ENCODE assay signal across 8 cellular contexts in the genomic region with DNA sequence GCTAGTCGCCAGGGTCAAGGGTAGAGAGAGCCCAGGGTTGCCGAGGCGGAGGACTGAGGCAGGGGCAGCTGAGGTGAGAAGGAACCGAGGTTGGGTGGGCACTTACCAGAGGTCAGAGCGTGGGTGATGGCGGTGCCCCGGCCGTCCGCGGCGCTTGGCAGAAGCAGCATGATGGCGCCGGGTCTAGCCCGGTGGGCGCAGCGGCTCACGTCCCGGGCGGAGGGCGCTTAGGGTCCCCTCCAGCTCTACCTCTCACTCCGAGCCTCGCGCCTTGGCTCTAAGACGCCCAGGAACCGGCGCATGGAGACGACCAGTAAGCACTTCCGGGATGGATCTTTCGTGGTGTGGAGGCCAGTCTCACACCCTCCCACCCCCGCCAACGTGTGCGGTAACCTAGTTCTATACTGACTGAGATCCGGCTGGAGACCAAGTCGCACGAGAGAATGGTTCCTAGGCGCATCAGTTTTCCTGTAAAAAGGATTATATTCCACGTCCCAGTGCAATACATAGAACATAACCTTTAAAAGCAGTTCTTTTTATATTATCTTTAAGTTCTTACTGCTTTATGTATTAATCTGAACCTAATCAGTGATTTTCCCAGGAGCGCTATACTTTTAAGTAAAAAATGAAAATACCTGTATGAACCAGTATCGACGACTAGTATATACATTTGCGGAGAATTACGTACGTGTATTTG. TPM values are rescaled to one million over a fixed set of nuclear protein-coding genes. Genes with fewer than 3 reads are reported as not detected.
A peak's percentile ranks its signal among the peaks of the same experiment; 100 is the strongest.
DNase-seq lines count a peak whose midpoint lies in the region; ATAC-seq and TF ChIP-seq lines count a peak whose summit lies in the region.

A gene with protein sequence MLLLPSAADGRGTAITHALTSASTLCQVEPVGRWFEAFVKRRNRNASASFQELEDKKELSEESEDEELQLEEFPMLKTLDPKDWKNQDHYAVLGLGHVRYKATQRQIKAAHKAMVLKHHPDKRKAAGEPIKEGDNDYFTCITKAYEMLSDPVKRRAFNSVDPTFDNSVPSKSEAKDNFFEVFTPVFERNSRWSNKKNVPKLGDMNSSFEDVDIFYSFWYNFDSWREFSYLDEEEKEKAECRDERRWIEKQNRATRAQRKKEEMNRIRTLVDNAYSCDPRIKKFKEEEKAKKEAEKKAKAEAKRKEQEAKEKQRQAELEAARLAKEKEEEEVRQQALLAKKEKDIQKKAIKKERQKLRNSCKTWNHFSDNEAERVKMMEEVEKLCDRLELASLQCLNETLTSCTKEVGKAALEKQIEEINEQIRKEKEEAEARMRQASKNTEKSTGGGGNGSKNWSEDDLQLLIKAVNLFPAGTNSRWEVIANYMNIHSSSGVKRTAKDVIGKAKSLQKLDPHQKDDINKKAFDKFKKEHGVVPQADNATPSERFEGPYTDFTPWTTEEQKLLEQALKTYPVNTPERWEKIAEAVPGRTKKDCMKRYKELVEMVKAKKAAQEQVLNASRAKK (minus strand): TSS at position 315 of the 697 bp plus-strand sequence. CDS start 145 bp downstream, at position 170.

- H3K27ac ChIP-seq in left lung: peak within 1 kb of the TSS; percentile 75 to 88

- no peaks in the 10 kb centered on the region for H3K27me3 ChIP-seq in left lung

- H3K36me3 Mint-ChIP-seq in dendritic cell treated with granulocyte-macrophage colony-stimulating factor and Interleukin-4, amounts not matched to agents 40 ng/mL and 50 ng/mL, for 4 days (ENCODE audit: low read depth): peaks cover 48% of the 10 kb centered on the region

- no peaks in the 10 kb centered on the region for H3K27me3 Mint-ChIP-seq in dendritic cell treated with granulocyte-macrophage colony-stimulating factor and Interleukin-4, amounts not matched to agents 40 ng/mL and 50 ng/mL, for 4 days

- no peaks in the 10 kb centered on the region for H3K9me3 Mint-ChIP-seq in dendritic cell treated with granulocyte-macrophage colony-stimulating factor and Interleukin-4, amounts not matched to agents 40 ng/mL and 50 ng/mL, for 4 days

- no peaks in the 10 kb centered on the region for H3K9me3 ChIP-seq in left lung

- peak within 1 kb of the TSS; percentile 99 for H3K4me3 Mint-ChIP-seq in dendritic cell treated with granulocyte-macrophage colony-stimulating factor and Interleukin-4, amounts not matched to agents 40 ng/mL and 50 ng/mL, for 4 days

- DNase-seq in C1 segment of cervical spinal cord (lab: John Stamatoyannopoulos, UW): peak in 13 of 14 donors; percentile 10 to 83 (median 73)
- DNase-seq in NCI-H526 treated with DMSO at 0.1 percent for 48 hours (lab: John Stamatoyannopoulos, UW): peak; percentile 94
- peak; percentile 82 for DNase-seq in activated CD4-positive, alpha-beta T cell treated with anti-CD3 and anti-CD28 coated beads, Interleukin-2, amount 50 U/mL, for 1 hour
- DNase-seq in left lung: peak; percentile 90 to 91
- DNase-seq in stimulated activated CD4-positive, alpha-beta T cell treated with anti-CD3 and anti-CD28 coated beads, Interleukin-2, amount 100 ng/mL, for 4 hours (ENCODE audit: low read depth): peak; percentile 79

- peaks cover 25% of the 10 kb centered on the region for H3K4me1 Mint-ChIP-seq in dendritic cell treated with granulocyte-macrophage colony-stimulating factor and Interleukin-4, amounts not matched to agents 40 ng/mL and 50 ng/mL, for 4 days (ENCODE audit: low read depth)

- no peak for TF ChIP-seq CTCF in left lung (IDR thresholded peaks at IDR 0.05)

- H3K27ac Mint-ChIP-seq in dendritic cell treated with granulocyte-macrophage colony-stimulating factor and Interleukin-4, amounts not matched to agents 40 ng/mL and 50 ng/mL, for 4 days: peak within 1 kb of the TSS; percentile 99

- H3K36me3 ChIP-seq in left lung: peaks cover 0 to 22% of the 10 kb centered on the region in 2 donors

- peak; percentile 77 for ATAC-seq in GM19328 (IDR thresholded peaks at IDR 0.05; ENCODE audit: unreplicated experiment)
- peak; percentile 74 for ATAC-seq in HG03520 (IDR thresholded peaks at IDR 0.05; ENCODE audit: unreplicated experiment)
- peak; percentile 95 for ATAC-seq in left lung

- peaks cover 14 to 57% of the 10 kb centered on the region in 2 donors for H3K4me1 ChIP-seq in left lung

- intact Hi-C loops in dendritic cell treated with granulocyte-macrophage colony-stimulating factor and Interleukin-4, amounts not matched to agents 40 ng/mL and 50 ng/mL, for 4 days (cut with micrococcal nuclease): no loop called here
- intact Hi-C loops in left lung (cut with DNase I): no loop called here

- H3K4me3 ChIP-seq in left lung: peak within 1 kb of the TSS; percentile 84 to 95

RNA-seq across cellular contexts. Expression of the gene that starts here (rescaled TPM):
- 10 to 100 TPM; 12.9 to 20.4 TPM for total RNA-seq in left lung

Comparison
In these comparisons a context has a peak if more than half of its experiments do, and no peak if none do; other contexts are left out.
1. Peak in every context shown above with its lines: DNase-seq, ATAC-seq, H3K4me3 ChIP-seq and H3K27ac ChIP-seq.